12 cellular contexts compared by ENCODE assay signal in the genomic region with DNA sequence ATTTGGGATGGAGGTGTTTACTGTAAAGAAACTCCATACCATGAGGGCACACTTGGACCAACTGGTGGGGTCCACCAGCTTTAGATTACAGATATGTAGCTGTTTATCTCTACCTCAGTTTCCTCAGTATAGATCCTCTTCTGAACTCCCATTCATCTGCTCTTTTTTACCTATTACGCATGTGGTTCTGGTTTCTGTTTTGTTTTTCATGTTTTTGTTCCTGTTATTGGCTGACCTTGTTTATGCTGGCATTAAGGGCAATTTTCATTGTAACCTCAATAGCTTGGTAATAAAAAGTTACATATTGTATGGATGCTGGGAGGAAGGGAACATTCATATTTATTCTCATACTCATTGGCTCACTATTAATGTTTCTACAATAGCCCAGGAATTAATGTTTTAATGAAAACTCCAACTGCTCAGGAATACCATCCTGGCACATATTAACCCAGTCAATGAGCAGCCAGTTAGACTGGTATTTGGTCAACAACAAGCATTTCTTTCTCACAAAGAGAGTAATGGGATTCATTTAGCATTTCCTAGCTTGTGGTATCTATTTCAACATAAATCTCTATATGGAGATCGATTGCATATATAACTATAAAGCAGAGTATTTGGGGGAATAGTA.
DNase-seq lines count a peak whose midpoint lies in the region; ATAC-seq and TF ChIP-seq lines count a peak whose summit lies in the region.
"Had no signal": no experiment of that assay in that cellular context is flagged by ENCODE, and none has a peak within 500 bp of the region (broad histone marks: within the 10 kb centered on the region; RNA-seq: fewer than 3 reads in every experiment).

No MANE protein-coding gene starts in this region.

- no peaks in the 10 kb centered on the region for H3K36me3 Mint-ChIP-seq in activated T-helper 17 cell treated with anti-CD3 and anti-CD28 coated beads, Interleukin-2, amount 50 U/mL, for 72 hours (ENCODE audit: low read depth)
- H3K36me3 Mint-ChIP-seq in activated CD8-positive, alpha-beta T cell treated with anti-CD3 and anti-CD28 coated beads for 36 hours (ENCODE audit: low read depth), result no peaks in the 10 kb centered on the region

- H3K4me3 ChIP-seq in dorsolateral prefrontal cortex, result no peak overlapping the region
- H3K4me3 ChIP-seq: A549, upper lobe of right lung had no signal

- H3K9me3 Mint-ChIP-seq in activated T-helper 17 cell treated with anti-CD3 and anti-CD28 coated beads, Interleukin-2, amount 50 U/mL, for 72 hours, result no peaks in the 10 kb centered on the region
- H3K9me3 Mint-ChIP-seq in activated CD8-positive, alpha-beta T cell treated with anti-CD3 and anti-CD28 coated beads for 36 hours, result no peaks in the 10 kb centered on the region
- H3K9me3 Mint-ChIP-seq: immature natural killer cell had no signal

- peaks cover 0 to 11% (median 0%) of the 10 kb centered on the region in 45 donors for H3K27me3 ChIP-seq in dorsolateral prefrontal cortex
- H3K27me3 ChIP-seq: upper lobe of right lung had no signal

- POLR2A ChIA-PET in activated CD8-positive, alpha-beta T cell treated with anti-CD3 and anti-CD28 coated beads for 36 hours (lab: Charles Lee), result interaction anchor here (1.3 kb wide), 1 partner anchor 9 kb away, joined by 3 read pairs; no protein-coding TSS in a partner anchor

- H3K27ac ChIP-seq in dorsolateral prefrontal cortex, result no peak overlapping the region
- H3K27ac ChIP-seq: A549, upper lobe of right lung had no signal

- intact Hi-C loops in dorsolateral prefrontal cortex (cut with DNase I), result no loop called here
- intact Hi-C loops in activated CD8-positive, alpha-beta T cell treated with anti-CD3 and anti-CD28 coated beads for 36 hours (cut with micrococcal nuclease), result no loop called here

- peaks cover 16% of the 10 kb centered on the region for H3K27me3 Mint-ChIP-seq in activated T-helper 17 cell treated with anti-CD3 and anti-CD28 coated beads, Interleukin-2, amount 50 U/mL, for 72 hours
- peaks cover 15% of the 10 kb centered on the region for H3K27me3 Mint-ChIP-seq in activated CD8-positive, alpha-beta T cell treated with anti-CD3 and anti-CD28 coated beads for 36 hours

- no peak overlapping the region for H3K27ac Mint-ChIP-seq in activated T-helper 17 cell treated with anti-CD3 and anti-CD28 coated beads, Interleukin-2, amount 50 U/mL, for 72 hours
- H3K27ac Mint-ChIP-seq in activated CD8-positive, alpha-beta T cell treated with anti-CD3 and anti-CD28 coated beads for 36 hours, result no peak overlapping the region
- H3K27ac Mint-ChIP-seq: activated T-cell treated with anti-CD3 and anti-CD28 coated beads, Interleukin-2, amount 50 U/mL, for 72 hours had no signal

- H3K4me1 Mint-ChIP-seq in activated T-helper 17 cell treated with anti-CD3 and anti-CD28 coated beads, Interleukin-2, amount 50 U/mL, for 72 hours, result no peaks in the 10 kb centered on the region
- no peaks in the 10 kb centered on the region for H3K4me1 Mint-ChIP-seq in activated CD8-positive, alpha-beta T cell treated with anti-CD3 and anti-CD28 coated beads for 36 hours (ENCODE audit: low read depth)

- no peak for TF ChIP-seq CTCF in dorsolateral prefrontal cortex (IDR thresholded peaks at IDR 0.05 in 54 of 56, conservative IDR thresholded peaks at IDR 0.05 in 2 of 56; ENCODE audit: low read depth in 1 of 56, partially characterized antibody in 56 of 56)
- no peak for TF ChIP-seq CTCF in activated CD8-positive, alpha-beta T cell treated with anti-CD3 and anti-CD28 coated beads for 36 hours (IDR thresholded peaks at IDR 0.05)

- no peak for DNase-seq in dorsolateral prefrontal cortex
- no peak for DNase-seq in DMS 273 treated with DMSO at 0.1 percent for 48 hours (lab: John Stamatoyannopoulos, UW)
- DNase-seq in activated CD8-positive, alpha-beta T cell treated with anti-CD3 and anti-CD28 coated beads for 36 hours, result no peak
- DNase-seq: activated T-cell treated with anti-CD3 and anti-CD28 coated beads, Interleukin-2, amount 50 U/mL, for 72 hours; immature natural killer cell; upper lobe of right lung had no signal

- CTCF ChIA-PET in activated CD8-positive, alpha-beta T cell treated with anti-CD3 and anti-CD28 coated beads for 36 hours (lab: Charles Lee), result no interaction called here

- ATAC-seq in GM18498 (IDR thresholded peaks at IDR 0.05; ENCODE audit: unreplicated experiment) (peak; percentile 83), GM19397 (IDR thresholded peaks at IDR 0.05; ENCODE audit: unreplicated experiment) (peak; percentile 57), HG02610 (IDR thresholded peaks at IDR 0.05; ENCODE audit: unreplicated experiment) (peak; percentile 68), HG03460 (IDR thresholded peaks at IDR 0.05; ENCODE audit: unreplicated experiment) (peak; percentile 55)
- ATAC-seq in activated T-helper 17 cell treated with anti-CD3 and anti-CD28 coated beads, Interleukin-2, amount 50 U/mL, for 72 hours (replicated peaks), result no peak
- ATAC-seq in activated CD8-positive, alpha-beta T cell treated with anti-CD3 and anti-CD28 coated beads for 36 hours, result no peak
- ATAC-seq: A549; activated T-cell treated with anti-CD3 and anti-CD28 coated beads, Interleukin-2, amount 50 U/mL, for 72 hours; upper lobe of right lung had no signal

- no peak overlapping the region for H3K4me3 Mint-ChIP-seq in activated T-helper 17 cell treated with anti-CD3 and anti-CD28 coated beads, Interleukin-2, amount 50 U/mL, for 72 hours
- no peak overlapping the region for H3K4me3 Mint-ChIP-seq in activated CD8-positive, alpha-beta T cell treated with anti-CD3 and anti-CD28 coated beads for 36 hours
- H3K4me3 Mint-ChIP-seq: activated T-cell treated with anti-CD3 and anti-CD28 coated beads, Interleukin-2, amount 50 U/mL, for 72 hours; immature natural killer cell had no signal

Comparison
In these comparisons a context has a peak if more than half of its experiments do, and no peak if none do; other contexts are left out.
1. ATAC-seq: peak in GM18498 (single experiment), GM19397 (single experiment), HG02610 (single experiment) and HG03460 (single experiment); none in activated T-helper 17 cell treated with anti-CD3 and anti-CD28 coated beads, Interleukin-2, amount 50 U/mL, for 72 hours (single experiment) and activated CD8-positive, alpha-beta T cell treated with anti-CD3 and anti-CD28 coated beads for 36 hours (single experiment).